In genomic region chr7:135976312-135977019, GRCh38 we compare ENCODE assay signal across 8 cellular contexts.
DNase-seq lines count a peak whose midpoint lies in the region; TF ChIP-seq lines count a peak whose summit lies in the region.

No MANE protein-coding gene starts in this region.

- peak overlapping the region; percentile 85 for H3K27ac ChIP-seq in iPS-20b (ENCODE audit: low read length)

- H3K4me3 ChIP-seq in HFF-Myc (replicated peaks; ENCODE audit: low read depth, low read length) (peak overlapping the region; percentile 93), NT2/D1 (ENCODE audit: insufficient read length, low read depth) (peak overlapping the region; percentile 93), astrocyte of the cerebellum (ENCODE audit: low read depth, low read length) (peak overlapping the region; percentile 90), iPS-20b (ENCODE audit: low read length) (peak overlapping the region; percentile 88)

- H3K27me3 ChIP-seq in NT2/D1 (ENCODE audit: insufficient read depth, insufficient read length), result no peaks in the 10 kb centered on the region
- H3K27me3 ChIP-seq in iPS-20b (ENCODE audit: insufficient read depth, low read length), result no peaks in the 10 kb centered on the region

- peak; percentile 38 for DNase-seq in NCI-H1105 treated with DMSO at 0.1 percent for 48 hours (lab: John Stamatoyannopoulos, UW)
- DNase-seq in NCI-H1105 (lab: John Stamatoyannopoulos, UW), result no peak
- no peak for DNase-seq in HFF-Myc (ENCODE audit: extremely low read depth, low read depth)
- DNase-seq in NT2/D1 (ENCODE audit: low read depth, low spot score), result no peak
- DNase-seq in astrocyte of the cerebellum (ENCODE audit: low read depth), result no peak
- DNase-seq in stimulated activated CD4-positive, alpha-beta T cell treated with anti-CD3 and anti-CD28 coated beads, Interleukin-2, amount 100 ng/mL, for 4 hours (ENCODE audit: low read depth), result peak; percentile 10
- DNase-seq in middle frontal gyrus (ENCODE audit: extremely low spot score, low spot score), result no peak

- TF ChIP-seq CTCF in HFF-Myc (IDR thresholded peaks at IDR 0.05; ENCODE audit: low read depth, low read length, missing control alignments), result no peak
- TF ChIP-seq CTCF in astrocyte of the cerebellum (IDR thresholded peaks at IDR 0.05; ENCODE audit: low read depth, low read length, missing control alignments), result no peak

- H3K4me1 ChIP-seq in NT2/D1 (ENCODE audit: insufficient read depth, insufficient read length) (no peaks in the 10 kb centered on the region), iPS-20b (ENCODE audit: insufficient read depth, low read length) (peaks cover 6% of the 10 kb centered on the region; the same call in 1 of the 2 replicates)

- H3K9me3 ChIP-seq in NT2/D1 (ENCODE audit: insufficient read depth, low read length) (no peaks in the 10 kb centered on the region), iPS-20b (ENCODE audit: insufficient read depth, low read depth, low read length) (no peaks in the 10 kb centered on the region)

- in situ Hi-C loops in astrocyte of the cerebellum (cut with HindIII; ENCODE audit: low sequenced_read_pairs), result no loop called here

- H3K36me3 ChIP-seq in NT2/D1 (ENCODE audit: insufficient read depth, insufficient read length, low read length) (peaks cover 33% of the 10 kb centered on the region), iPS-20b (ENCODE audit: insufficient read depth, low read depth, low read length) (peaks cover 25% of the 10 kb centered on the region)

- H3K9ac ChIP-seq in NT2/D1 (ENCODE audit: insufficient read length, low read depth) (peak overlapping the region; percentile 89), iPS-20b (ENCODE audit: low read depth, low read length) (peak overlapping the region; percentile 85; the same call in 1 of the 2 replicates)

Comparison
In these comparisons a context has a peak if more than half of its experiments do, and no peak if none do; other contexts are left out.
1. DNase-seq: peak in NCI-H1105 treated with DMSO at 0.1 percent for 48 hours (single experiment) and stimulated activated CD4-positive, alpha-beta T cell treated with anti-CD3 and anti-CD28 coated beads, Interleukin-2, amount 100 ng/mL, for 4 hours (single experiment); none in NCI-H1105 (single experiment), HFF-Myc (single experiment), NT2/D1 (single experiment), astrocyte of the cerebellum (single experiment) and middle frontal gyrus (single experiment).
2. Peak in every context shown above with its lines, with median percentiles within 50 percentile points of each other: H3K4me3 ChIP-seq.